In genomic region chr13:75256922-75257321, GRCh38 we compare ENCODE assay signal across 19 cellular contexts.
A peak's percentile ranks its signal among the peaks of the same experiment; 100 is the strongest.
DNase-seq lines count a peak whose midpoint lies in the region; ATAC-seq, FAIRE-seq and TF ChIP-seq lines count a peak whose summit lies in the region.
"Had no signal": no experiment of that assay in that cellular context is flagged by ENCODE, and none has a peak within 500 bp of the region (broad histone marks: within the 10 kb centered on the region; RNA-seq: fewer than 3 reads in every experiment).

No MANE protein-coding gene starts in this region.

- no peaks in the 10 kb centered on the region for H3K9me3 ChIP-seq in pancreas
- H3K9me3 ChIP-seq: heart left ventricle, testis had no signal

- ATAC-seq in foreskin keratinocyte (peak; percentile 88), HG02588 (IDR thresholded peaks at IDR 0.05; ENCODE audit: unreplicated experiment) (no peak), pancreas (no peak)
- ATAC-seq: activated CD4-positive, alpha-beta T cell treated with anti-CD3 and anti-CD28 coated beads for 36 hours; heart left ventricle; stimulated activated naive B cell treated with anti-CD40 and anti-IgM and Interleukin-4, amounts not matched to agents 10 μg/mL and 1 μg/mL and 100 μg/mL, for 72 hours had no signal

- H3K4me1 ChIP-seq in foreskin keratinocyte, result peaks cover 4% of the 10 kb centered on the region
- H3K4me1 ChIP-seq in pancreas, result no peaks in the 10 kb centered on the region
- H3K4me1 ChIP-seq: heart left ventricle, neural progenitor cell, testis had no signal

- H3K27me3 ChIP-seq in foreskin keratinocyte (peaks cover 5% of the 10 kb centered on the region), pancreas (no peaks in the 10 kb centered on the region)
- H3K27me3 ChIP-seq: heart left ventricle, neural progenitor cell, testis had no signal

- intact Hi-C loops in pancreas (cut with DNase I), result no loop called here

- DNase-seq in A172 (ENCODE audit: low spot score) (peak; percentile 62), EL (peak; percentile 23), RPMI8226 (peak; percentile 38), foreskin keratinocyte (peak; percentile 57 to 85), pancreas (no peak)
- DNase-seq in activated CD8-positive, alpha-beta memory T cell treated with anti-CD3 and anti-CD28 coated beads, Interleukin-2, amount 50 U/mL, for 4 hours, result no peak
- DNase-seq: activated CD4-positive, alpha-beta T cell treated with anti-CD3 and anti-CD28 coated beads for 36 hours; activated naive CD8-positive, alpha-beta T cell treated with anti-CD3 and anti-CD28 coated beads for 36 hours; endodermal cell; heart left ventricle; MV-4-11; NCI-H187; SHP77 treated with DMSO at 0.1 percent for 48 hours; stimulated activated CD4-positive, alpha-beta T cell treated with anti-CD3 and anti-CD28 coated beads, Interleukin-2, amount 100 ng/mL, for 24 hours; stimulated activated naive B cell treated with anti-CD40 and anti-IgM and Interleukin-4, amounts not matched to agents 10 μg/mL and 1 μg/mL and 100 μg/mL, for 72 hours; testis had no signal

- no peaks in the 10 kb centered on the region for H3K36me3 ChIP-seq in pancreas
- H3K36me3 ChIP-seq: heart left ventricle, neural progenitor cell had no signal

- TF ChIP-seq CTCF in foreskin keratinocyte (conservative IDR thresholded peaks at IDR 0.05), result no peak
- no peak for TF ChIP-seq CTCF in pancreas (IDR thresholded peaks at IDR 0.05)

- no peak overlapping the region for H3K4me3 ChIP-seq in pancreas
- H3K4me3 ChIP-seq: heart left ventricle, neural progenitor cell, testis had no signal

- WGBS in pancreas, 2 donors, result 45 to 53% methylated on average over 3 of the region's 3 CpGs

- no peak for FAIRE-seq in pancreas (lab: Jason Lieb, UNC)
- FAIRE-seq: colon had no signal

- H3K27ac ChIP-seq in foreskin keratinocyte (no peak overlapping the region), pancreas (no peak overlapping the region)
- H3K27ac ChIP-seq: heart left ventricle, neural progenitor cell, testis had no signal

Comparison
In these comparisons a context has a peak if more than half of its experiments do, and no peak if none do; other contexts are left out.
1. DNase-seq: peak in A172 (single experiment), EL (single experiment), RPMI8226 (single experiment) and foreskin keratinocyte (2 of 2); none in activated CD8-positive, alpha-beta memory T cell treated with anti-CD3 and anti-CD28 coated beads, Interleukin-2, amount 50 U/mL, for 4 hours (single experiment) and pancreas (0 of 6).